6 cellular contexts compared by ENCODE assay signal in the genomic region with DNA sequence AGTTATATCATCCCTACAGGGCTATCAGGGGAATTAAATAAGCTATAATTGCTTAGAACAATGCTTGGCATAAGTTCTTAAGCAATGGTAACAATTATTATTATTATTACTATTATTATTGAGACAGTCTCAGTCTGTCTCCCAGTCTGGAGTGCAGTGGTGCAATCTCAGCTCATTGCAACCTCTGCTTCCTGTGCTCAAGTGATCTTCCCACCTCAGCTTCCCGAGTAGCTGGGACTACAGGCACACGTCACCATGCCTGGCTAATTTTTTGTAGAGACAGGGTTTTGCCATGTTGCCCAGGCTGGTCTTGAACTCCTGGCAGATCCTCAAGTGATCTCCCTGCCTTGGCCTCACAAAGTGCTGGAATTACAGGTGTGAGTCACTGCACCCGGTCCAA.
A peak's percentile ranks its signal among the peaks of the same experiment; 100 is the strongest.
DNase-seq lines count a peak whose midpoint lies in the region; ATAC-seq, FAIRE-seq and TF ChIP-seq lines count a peak whose summit lies in the region.
"Not testable (repeated sequence)": the region's sequence is repeated elsewhere in the genome, so short reads cannot be mapped to it uniquely, and the experiment has no call there.

No MANE protein-coding gene starts in this region.

- in situ Hi-C loops in GM12878 (cut with MboI) = loop anchor here (25.0 kb wide), 1 partner anchor 699 kb away; a partner anchor contains a TSS
- in situ Hi-C loops in HepG2 (cut with HindIII; ENCODE audit: extremely low pct_ligation_motif_present, low pct_unique_long_range_greater_than_20kb) = not testable (repeated sequence)

- not testable (repeated sequence) for H3K4me3 Mint-ChIP-seq in mesothelial cell of epicardium

- CTCF ChIA-PET in GM12878 (lab: Yijun Ruan, JAX) = interaction anchor here (1.1 to 1.5 kb wide), 2 partner anchors 20 to 129 kb away, joined by 3 read pairs; no protein-coding TSS in a partner anchor
- CTCF ChIA-PET in HepG2 (lab: Yijun Ruan, JAX; ENCODE audit: low intra/inter-chr PET ratio, low total read pairs) = not testable (repeated sequence)

- H3K79me2 ChIP-seq in GM12878 (ENCODE audit: control insufficient read depth, insufficient read depth, low read length); HepG2 (ENCODE audit: insufficient read depth, low read length): not testable (repeated sequence)

- ATAC-seq in GM12878, HepG2: not testable (repeated sequence)

- not testable (repeated sequence) for TF ChIP-seq POLR2A in GM12878 (IDR thresholded peaks at IDR 0.05; ENCODE audit: low read depth, low read length); HepG2 (IDR thresholded peaks at IDR 0.05; ENCODE audit: insufficient read depth in 1 of 2, low read depth in 2 of 2, low read length in 2 of 2); sigmoid colon (IDR thresholded peaks at IDR 0.05)

- H3K27ac ChIP-seq in GM12878 (ENCODE audit: control insufficient read depth, insufficient read depth); HepG2 (ENCODE audit: extremely low read length, insufficient read depth, low read length): not testable (repeated sequence)
- peak overlapping the region in 3 of 4 donors; percentile 85 to 89 (median 89) for H3K27ac ChIP-seq in sigmoid colon

- not testable (repeated sequence) for DNase-seq in GM12878 (ENCODE audit: low read depth, low spot score); HepG2 (ENCODE audit: low spot score); mesothelial cell of epicardium (ENCODE audit: low spot score in 2 of 2, unreplicated experiment in 2 of 2)
- DNase-seq in choroid plexus epithelial cell (ENCODE audit: low read depth) (peak; percentile 53), fibroblast of the aortic adventitia (ENCODE audit: low read depth) (peak; percentile 42), sigmoid colon (peak; percentile 42)

- H3K9me3 Mint-ChIP-seq in mesothelial cell of epicardium = peaks cover 29% of the 10 kb centered on the region

- H3K27ac Mint-ChIP-seq in mesothelial cell of epicardium = peak overlapping the region; percentile 66

- not testable (repeated sequence) for TF ChIP-seq RAD21 in GM12878 (IDR thresholded peaks at IDR 0.05; ENCODE audit: insufficient read depth, low read depth, low read length); HepG2 (CRISPR knock-in tag; IDR thresholded peaks at IDR 0.05)

- not testable (repeated sequence) for TF ChIP-seq CTCF in GM12878 (IDR thresholded peaks at IDR 0.05 in 2 of 3, conservative IDR thresholded peaks at IDR 0.05 in 1 of 3; ENCODE audit: control insufficient read depth in 2 of 3, extremely low read depth in 1 of 3, insufficient read depth in 1 of 3, low read depth in 3 of 3, low read length in 3 of 3); choroid plexus epithelial cell (conservative IDR thresholded peaks at IDR 0.05; ENCODE audit: low read depth, low read length); fibroblast of the aortic adventitia (IDR thresholded peaks at IDR 0.05; ENCODE audit: insufficient read depth, low read length); HepG2 (CRISPR knock-in tag; IDR thresholded peaks at IDR 0.05); mesothelial cell of epicardium (IDR thresholded peaks at IDR 0.05; ENCODE audit: unreplicated experiment); sigmoid colon (IDR thresholded peaks at IDR 0.05)

- H3K36me3 Mint-ChIP-seq in mesothelial cell of epicardium = peaks cover 28% of the 10 kb centered on the region

- H3K4me1 Mint-ChIP-seq in mesothelial cell of epicardium = peaks cover 40% of the 10 kb centered on the region

- 17% methylated on average over 3 of the region's 3 CpGs for WGBS in GM12878 (ENCODE audit: insufficient coverage, insufficient replicate concordance, low lambda C conversion rate, missing lambda C conversion rate)
- WGBS in HepG2 (ENCODE audit: low lambda C conversion rate) = 64% methylated on average over 3 of the region's 3 CpGs
- WGBS in sigmoid colon, 2 donors = 89 to 91% methylated on average over 3 of the region's 3 CpGs

- not testable (repeated sequence) for H3K4me2 ChIP-seq in GM12878 (ENCODE audit: control insufficient read depth, insufficient read depth); HepG2 (ENCODE audit: low read depth, low read length)

- H3K4me1 ChIP-seq in GM12878 (ENCODE audit: control insufficient read depth, insufficient read depth, low read length) = not testable (repeated sequence)
- peaks cover 62% of the 10 kb centered on the region for H3K4me1 ChIP-seq in HepG2 (ENCODE audit: insufficient read depth, low read length)
- peaks cover 0 to 35% (median 28%) of the 10 kb centered on the region in 4 donors for H3K4me1 ChIP-seq in sigmoid colon

- not testable (repeated sequence) for BruUV-seq in GM12878 (replicated peaks; lab: Mats Ljungman, UMichigan); HepG2 (replicated peaks; lab: Mats Ljungman, UMichigan)

- H4K20me1 ChIP-seq in GM12878 (ENCODE audit: control insufficient read depth, insufficient read depth); HepG2 (ENCODE audit: insufficient read depth, low read length): not testable (repeated sequence)

- H3K9ac ChIP-seq in GM12878 (ENCODE audit: control insufficient read depth, insufficient read depth, low read length); HepG2 (ENCODE audit: insufficient read depth, low read depth, low read length): not testable (repeated sequence)

- RAD21 ChIA-PET in GM12878 (lab: Charles Lee; ENCODE audit: unreplicated experiment) = not testable (repeated sequence)

- not testable (repeated sequence) for H2AFZ ChIP-seq in GM12878 (ENCODE audit: control insufficient read depth, low read depth, low read length); HepG2 (ENCODE audit: low read length)

- not testable (repeated sequence) for H3K36me3 ChIP-seq in GM12878 (ENCODE audit: control insufficient read depth in 2 of 2, insufficient read depth in 2 of 2, low read length in 1 of 2); HepG2 (replicated peaks in 1 of 2; ENCODE audit: control insufficient read depth in 1 of 2, insufficient read depth in 2 of 2, low read length in 2 of 2); sigmoid colon

- H3K4me3 ChIP-seq in GM12878; choroid plexus epithelial cell (ENCODE audit: low read depth, low read length); fibroblast of the aortic adventitia (ENCODE audit: low read depth, low read length); HepG2 (replicated peaks in 1 of 3; ENCODE audit: insufficient read depth in 1 of 3, low read depth in 2 of 3, low read length in 3 of 3); sigmoid colon: not testable (repeated sequence)

- not testable (repeated sequence) for H3K27me3 ChIP-seq in GM12878 (replicated peaks in 1 of 2; ENCODE audit: control insufficient read depth in 2 of 2, insufficient read depth in 2 of 2, low read length in 1 of 2); sigmoid colon
- peaks cover 0 to 17% of the 10 kb centered on the region in 2 experiments; a peak in 1 of 5 replicates for H3K27me3 ChIP-seq in HepG2 (ENCODE audit: control insufficient read depth in 1 of 2, insufficient read depth in 2 of 2, low read length in 2 of 2)

- FAIRE-seq in GM12878 (lab: Jason Lieb, UNC) = peak; percentile 80
- not testable (repeated sequence) for FAIRE-seq in HepG2 (lab: Jason Lieb, UNC)

- not testable (repeated sequence) for H3K27me3 Mint-ChIP-seq in mesothelial cell of epicardium (ENCODE audit: low read depth)

- intact Hi-C loops in GM12878 (cut with micrococcal nuclease; ENCODE audit: unreplicated experiment); HepG2 (cut with micrococcal nuclease; ENCODE audit: unreplicated experiment); sigmoid colon (cut with DNase I): not testable (repeated sequence)

- SMC1A ChIA-PET in GM12878 (lab: Charles Lee; ENCODE audit: uncharacterized antibody, unreplicated experiment) = not testable (repeated sequence)

- not testable (repeated sequence) for H3K9me3 ChIP-seq in GM12878 (replicated peaks; ENCODE audit: control insufficient read depth, insufficient read depth, low read length); HepG2 (ENCODE audit: low read length); sigmoid colon

- TF ChIP-seq EP300 in GM12878 (IDR thresholded peaks at IDR 0.05; ENCODE audit: borderline replicate concordance in 1 of 2, control insufficient read depth in 1 of 2, low read depth in 2 of 2, low read length in 2 of 2); HepG2 (IDR thresholded peaks at IDR 0.05; ENCODE audit: low read depth in 2 of 2, low read length in 2 of 2); HepG2 (CRISPR knock-in tag; IDR thresholded peaks at IDR 0.05; ENCODE audit: borderline replicate concordance); sigmoid colon (IDR thresholded peaks at IDR 0.05): not testable (repeated sequence)

- POLR2A ChIA-PET in GM12878 (lab: Charles Lee) = not testable (repeated sequence)
- POLR2A ChIA-PET in HepG2 (lab: Yijun Ruan, JAX) = interaction anchor here (1.0 to 6.3 kb wide), 5 partner anchors 8 to 78 kb away, joined by 3 to 50 read pairs (median 4); no protein-coding TSS in a partner anchor

TF ChIP-seq in HepG2, 621 proteins besides CTCF, POLR2A, EP300 and RAD21:
- TF ChIP-seq CREB1 (IDR thresholded peaks at IDR 0.05) = not testable (repeated sequence)
- TF ChIP-seq CREB1 (CRISPR knock-in tag; IDR thresholded peaks at IDR 0.05) = 0 out of 2 replicates have a peak, but pooled peaks have one; percentile 28
